ENCODE assay signal across 11 cellular contexts in the genomic region with DNA sequence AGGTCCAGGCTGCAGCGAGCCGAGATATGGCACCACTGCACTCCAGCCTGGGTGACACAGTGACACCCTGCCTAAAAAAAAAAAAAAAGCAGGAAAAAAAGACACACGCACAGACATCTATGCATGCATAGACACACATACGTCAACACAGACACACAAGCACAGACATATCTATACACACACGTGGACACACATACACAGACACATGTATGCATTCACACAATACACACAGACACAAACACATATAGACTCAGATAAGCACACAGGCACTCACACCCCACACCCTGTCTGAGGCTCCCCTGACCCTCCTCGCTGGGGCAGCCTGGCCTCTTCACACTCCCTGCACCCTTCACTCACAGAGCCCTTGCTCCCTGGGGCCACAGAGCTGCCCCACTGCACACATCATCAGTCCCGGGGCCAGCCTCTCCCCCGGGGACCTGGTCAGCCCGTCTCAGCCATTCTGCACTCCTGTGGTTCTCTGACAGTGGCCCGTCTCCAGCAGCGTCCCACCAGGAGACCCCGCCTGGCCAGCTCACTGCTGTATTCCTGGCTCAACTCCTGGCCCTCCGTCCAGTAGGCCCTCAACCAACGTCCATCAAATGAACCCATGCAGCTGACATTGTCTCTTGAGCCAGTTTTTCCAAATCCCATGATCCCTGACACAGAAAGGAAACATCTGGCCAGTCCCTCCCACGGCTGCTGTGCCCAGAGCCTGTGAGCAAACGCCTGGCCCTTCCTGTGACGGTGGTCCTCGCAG. TPM values are rescaled to one million over a fixed set of nuclear protein-coding genes. Genes with fewer than 3 reads are reported as not detected.
DNase-seq lines count a peak whose midpoint lies in the region; ATAC-seq and TF ChIP-seq lines count a peak whose summit lies in the region.
"Had no signal": no experiment of that assay in that cellular context is flagged by ENCODE, and none has a peak within 500 bp of the region (broad histone marks: within the 10 kb centered on the region; RNA-seq: fewer than 3 reads in every experiment).

No MANE protein-coding gene starts in this region.

- no peak overlapping the region for H3K4me3 ChIP-seq in prostate gland
- H3K4me3 ChIP-seq: left lung had no signal

- TF ChIP-seq CTCF in glutamatergic neuron (IDR thresholded peaks at IDR 0.05; ENCODE audit: partially characterized antibody, unreplicated experiment): no peak
- TF ChIP-seq CTCF in prostate gland (IDR thresholded peaks at IDR 0.05): no peak

- intact Hi-C loops in activated T-helper 2 cell treated with anti-CD3 and anti-CD28 coated beads, Interferon-gamma antibody, Interleukin-2, Interleukin-4, amounts not matched to agents 10 μg/mL and 5 μg/mL and 100 μg/mL, durations not matched to agents 14 hours and 24 hours and 36 hours (cut with micrococcal nuclease): loop anchor here (2.0 to 5.0 kb wide), 2 partner anchors 85 to 103 kb away; no protein-coding TSS in a partner anchor
- intact Hi-C loops in prostate gland (cut with DNase I): loop anchor here (10.0 kb wide), 1 partner anchor 81 kb away; no protein-coding TSS in a partner anchor

- H3K4me1 Mint-ChIP-seq in activated naive CD4-positive, alpha-beta T cell treated with anti-CD3 and anti-CD28 coated beads, Interleukin-2, amount 50 U/mL, for 24 hours: peaks cover 25% of the 10 kb centered on the region
- H3K4me1 Mint-ChIP-seq in activated naive CD8-positive, alpha-beta T cell (ENCODE audit: low read depth): peaks cover 25% of the 10 kb centered on the region
- peaks cover 5% of the 10 kb centered on the region for H3K4me1 Mint-ChIP-seq in glutamatergic neuron (ENCODE audit: low read depth, unreplicated experiment)
- H3K4me1 Mint-ChIP-seq in activated T-helper 2 cell treated with anti-CD3 and anti-CD28 coated beads, Interferon-gamma antibody, Interleukin-2, Interleukin-4, amounts not matched to agents 10 μg/mL and 5 μg/mL and 100 μg/mL, durations not matched to agents 14 hours and 24 hours and 36 hours (ENCODE audit: low read depth): peaks cover 10% of the 10 kb centered on the region

- H3K9me3 Mint-ChIP-seq in activated naive CD4-positive, alpha-beta T cell treated with anti-CD3 and anti-CD28 coated beads, Interleukin-2, amount 50 U/mL, for 24 hours: no peaks in the 10 kb centered on the region
- H3K9me3 Mint-ChIP-seq in activated naive CD4-positive, alpha-beta T cell treated with anti-CD3 and anti-CD28 coated beads, Interleukin-2, amount 50 U/mL, for 72 hours: no peaks in the 10 kb centered on the region
- H3K9me3 Mint-ChIP-seq in activated naive CD8-positive, alpha-beta T cell (ENCODE audit: low read depth): no peaks in the 10 kb centered on the region
- peaks cover 7% of the 10 kb centered on the region for H3K9me3 Mint-ChIP-seq in glutamatergic neuron (ENCODE audit: unreplicated experiment)
- no peaks in the 10 kb centered on the region for H3K9me3 Mint-ChIP-seq in activated T-helper 2 cell treated with anti-CD3 and anti-CD28 coated beads, Interferon-gamma antibody, Interleukin-2, Interleukin-4, amounts not matched to agents 10 μg/mL and 5 μg/mL and 100 μg/mL, durations not matched to agents 14 hours and 24 hours and 36 hours

- peak overlapping the region; percentile 67 for H3K4me3 Mint-ChIP-seq in activated naive CD4-positive, alpha-beta T cell treated with anti-CD3 and anti-CD28 coated beads, Interleukin-2, amount 50 U/mL, for 24 hours
- peak overlapping the region; percentile 66 for H3K4me3 Mint-ChIP-seq in activated naive CD8-positive, alpha-beta T cell
- H3K4me3 Mint-ChIP-seq in glutamatergic neuron (ENCODE audit: unreplicated experiment): peak overlapping the region; percentile 23
- H3K4me3 Mint-ChIP-seq in activated T-helper 2 cell treated with anti-CD3 and anti-CD28 coated beads, Interferon-gamma antibody, Interleukin-2, Interleukin-4, amounts not matched to agents 10 μg/mL and 5 μg/mL and 100 μg/mL, durations not matched to agents 14 hours and 24 hours and 36 hours (ENCODE audit: low read depth): no peak overlapping the region

- H3K36me3 Mint-ChIP-seq in activated naive CD4-positive, alpha-beta T cell treated with anti-CD3 and anti-CD28 coated beads, Interleukin-2, amount 50 U/mL, for 24 hours: no peaks in the 10 kb centered on the region
- H3K36me3 Mint-ChIP-seq in activated naive CD4-positive, alpha-beta T cell treated with anti-CD3 and anti-CD28 coated beads, Interleukin-2, amount 50 U/mL, for 72 hours: no peaks in the 10 kb centered on the region
- H3K36me3 Mint-ChIP-seq in activated naive CD8-positive, alpha-beta T cell: no peaks in the 10 kb centered on the region
- H3K36me3 Mint-ChIP-seq in glutamatergic neuron (ENCODE audit: unreplicated experiment): no peaks in the 10 kb centered on the region
- H3K36me3 Mint-ChIP-seq in activated T-helper 2 cell treated with anti-CD3 and anti-CD28 coated beads, Interferon-gamma antibody, Interleukin-2, Interleukin-4, amounts not matched to agents 10 μg/mL and 5 μg/mL and 100 μg/mL, durations not matched to agents 14 hours and 24 hours and 36 hours (ENCODE audit: low read depth): no peaks in the 10 kb centered on the region

- WGBS in prostate gland: 72% methylated on average over 18 of the region's 18 CpGs

- ATAC-seq in activated naive CD4-positive, alpha-beta T cell treated with anti-CD3 and anti-CD28 coated beads, Interleukin-2, amount 50 U/mL, for 72 hours: no peak

- H3K36me3 ChIP-seq in prostate gland: no peaks in the 10 kb centered on the region
- H3K36me3 ChIP-seq: left lung had no signal

- peaks cover 3% of the 10 kb centered on the region for H3K4me1 ChIP-seq in prostate gland (replicated peaks)
- H3K4me1 ChIP-seq: parathyroid adenoma had no signal

- no peaks in the 10 kb centered on the region for H3K9me3 ChIP-seq in prostate gland
- H3K9me3 ChIP-seq: left lung had no signal

- peaks cover 3% of the 10 kb centered on the region for H3K27me3 Mint-ChIP-seq in activated naive CD4-positive, alpha-beta T cell treated with anti-CD3 and anti-CD28 coated beads, Interleukin-2, amount 50 U/mL, for 24 hours
- H3K27me3 Mint-ChIP-seq in activated naive CD8-positive, alpha-beta T cell: no peaks in the 10 kb centered on the region
- peaks cover 16% of the 10 kb centered on the region for H3K27me3 Mint-ChIP-seq in glutamatergic neuron (ENCODE audit: unreplicated experiment)
- peaks cover 29% of the 10 kb centered on the region for H3K27me3 Mint-ChIP-seq in activated T-helper 2 cell treated with anti-CD3 and anti-CD28 coated beads, Interferon-gamma antibody, Interleukin-2, Interleukin-4, amounts not matched to agents 10 μg/mL and 5 μg/mL and 100 μg/mL, durations not matched to agents 14 hours and 24 hours and 36 hours (ENCODE audit: low read depth)

- no peak overlapping the region for H3K27ac ChIP-seq in prostate gland
- H3K27ac ChIP-seq: parathyroid adenoma had no signal

- H3K27ac Mint-ChIP-seq in activated naive CD4-positive, alpha-beta T cell treated with anti-CD3 and anti-CD28 coated beads, Interleukin-2, amount 50 U/mL, for 24 hours: peak overlapping the region; percentile 76
- no peak overlapping the region for H3K27ac Mint-ChIP-seq in activated naive CD4-positive, alpha-beta T cell treated with anti-CD3 and anti-CD28 coated beads, Interleukin-2, amount 50 U/mL, for 72 hours
- H3K27ac Mint-ChIP-seq in activated naive CD8-positive, alpha-beta T cell: peak overlapping the region; percentile 77
- no peak overlapping the region for H3K27ac Mint-ChIP-seq in glutamatergic neuron (ENCODE audit: unreplicated experiment)
- no peak overlapping the region for H3K27ac Mint-ChIP-seq in activated T-helper 2 cell treated with anti-CD3 and anti-CD28 coated beads, Interferon-gamma antibody, Interleukin-2, Interleukin-4, amounts not matched to agents 10 μg/mL and 5 μg/mL and 100 μg/mL, durations not matched to agents 14 hours and 24 hours and 36 hours

- no peaks in the 10 kb centered on the region for H3K27me3 ChIP-seq in prostate gland (replicated peaks; ENCODE audit: insufficient read depth)

- TF ChIP-seq POLR2A in prostate gland (IDR thresholded peaks at IDR 0.05): no peak

- no peak for DNase-seq in activated naive CD4-positive, alpha-beta T cell treated with anti-CD3 and anti-CD28 coated beads, Interleukin-2, amount 50 U/mL, for 72 hours (ENCODE audit: low spot score in 2 of 2)
- DNase-seq in glutamatergic neuron (no peak), stromal cell of bone marrow (ENCODE audit: low read depth) (peak; percentile 19), prostate gland (ENCODE audit: low spot score) (no peak), NAMALWA (ENCODE audit: low spot score) (no peak)
- no peak for DNase-seq in activated T-helper 2 cell treated with anti-CD3 and anti-CD28 coated beads, Interferon-gamma antibody, Interleukin-2, Interleukin-4, amounts not matched to agents 10 μg/mL and 5 μg/mL and 100 μg/mL, durations not matched to agents 14 hours and 24 hours and 36 hours (ENCODE audit: low spot score)
- DNase-seq: NCI-H2029 treated with DMSO at 0.1 percent for 48 hours had no signal

RNA-seq across cellular contexts. Expression of a gene that starts 4.6 kb away (rescaled TPM):
- total RNA-seq in activated naive CD4-positive, alpha-beta T cell treated with anti-CD3 and anti-CD28 coated beads, Interleukin-2, amount 50 U/mL, for 72 hours: 10 to 100 TPM; 11.8 to 22.4 TPM
- total RNA-seq in glutamatergic neuron (ENCODE audit: unreplicated experiment) (120 TPM), prostate gland (10 to 100 TPM; 34.5 to 46.7 TPM)
- 3.6 and 4.5 TPM in 2 replicates for total RNA-seq in activated T-helper 2 cell treated with anti-CD3 and anti-CD28 coated beads, Interferon-gamma antibody, Interleukin-2, Interleukin-4, amounts not matched to agents 10 μg/mL and 5 μg/mL and 100 μg/mL, durations not matched to agents 14 hours and 24 hours and 36 hours

RNA-seq across cellular contexts. Expression of a gene that starts 26.5 kb away (rescaled TPM):
- not detected for total RNA-seq in activated naive CD4-positive, alpha-beta T cell treated with anti-CD3 and anti-CD28 coated beads, Interleukin-2, amount 50 U/mL, for 72 hours
- total RNA-seq in glutamatergic neuron (ENCODE audit: unreplicated experiment) (2.5 TPM), prostate gland (1 to 10 TPM in 1 of 2 donors, under 1 TPM in 1; 0.32 to 7.6 TPM)
- total RNA-seq in activated T-helper 2 cell treated with anti-CD3 and anti-CD28 coated beads, Interferon-gamma antibody, Interleukin-2, Interleukin-4, amounts not matched to agents 10 μg/mL and 5 μg/mL and 100 μg/mL, durations not matched to agents 14 hours and 24 hours and 36 hours: not detected in 2 replicates

RNA-seq across cellular contexts. Expression of a gene that starts 42.1 kb away (rescaled TPM):
- total RNA-seq in activated naive CD4-positive, alpha-beta T cell treated with anti-CD3 and anti-CD28 coated beads, Interleukin-2, amount 50 U/mL, for 72 hours: not detected
- not detected for total RNA-seq in glutamatergic neuron (ENCODE audit: unreplicated experiment)
- not detected in 2 replicates for total RNA-seq in activated T-helper 2 cell treated with anti-CD3 and anti-CD28 coated beads, Interferon-gamma antibody, Interleukin-2, Interleukin-4, amounts not matched to agents 10 μg/mL and 5 μg/mL and 100 μg/mL, durations not matched to agents 14 hours and 24 hours and 36 hours
- 1 to 10 TPM in 1 of 2 donors, not detected in 1; 9.1 TPM for total RNA-seq in prostate gland

Comparison
In these comparisons a context has a peak if more than half of its experiments do, and no peak if none do; other contexts are left out.
1. H3K27ac Mint-ChIP-seq: peak in activated naive CD4-positive, alpha-beta T cell treated with anti-CD3 and anti-CD28 coated beads, Interleukin-2, amount 50 U/mL, for 24 hours (single experiment) and activated naive CD8-positive, alpha-beta T cell (single experiment); none in activated naive CD4-positive, alpha-beta T cell treated with anti-CD3 and anti-CD28 coated beads, Interleukin-2, amount 50 U/mL, for 72 hours (0 of 2), glutamatergic neuron (single experiment) and activated T-helper 2 cell treated with anti-CD3 and anti-CD28 coated beads, Interferon-gamma antibody, Interleukin-2, Interleukin-4, amounts not matched to agents 10 μg/mL and 5 μg/mL and 100 μg/mL, durations not matched to agents 14 hours and 24 hours and 36 hours (single experiment).